ENCODE assay signal across 19 cellular contexts in genomic region chr7:96508371-96508770, GRCh38.
DNase-seq lines count a peak whose midpoint lies in the region; ATAC-seq and TF ChIP-seq lines count a peak whose summit lies in the region.
"Had no signal": no experiment of that assay in that cellular context is flagged by ENCODE, and none has a peak within 500 bp of the region (broad histone marks: within the 10 kb centered on the region; RNA-seq: fewer than 3 reads in every experiment).

No MANE protein-coding gene starts in this region.

- CTCF ChIA-PET in activated naive CD4-positive, alpha-beta T cell treated with anti-CD3 and anti-CD28 coated beads, Interleukin-2, amount 10 ng/mL, durations not matched to agents 7 days and 5 days (lab: Charles Lee) = no interaction called here

- H3K4me3 ChIP-seq in epithelial cell of esophagus (ENCODE audit: low read length) = no peak overlapping the region
- H3K4me3 ChIP-seq: K562, neural progenitor cell had no signal

- ATAC-seq in left ventricle myocardium superior = peak; percentile 54
- no peak for ATAC-seq in left cardiac atrium
- ATAC-seq: activated T-cell treated with anti-CD3 and anti-CD28 coated beads, Interleukin-2, amount 50 U/mL, for 4 hours; K562 had no signal

- no peak overlapping the region for H3K27ac Mint-ChIP-seq in type B pancreatic cell
- no peak overlapping the region for H3K27ac Mint-ChIP-seq in activated naive CD4-positive, alpha-beta T cell treated with anti-CD3 and anti-CD28 coated beads, Interleukin-2, amount 10 ng/mL, durations not matched to agents 7 days and 5 days
- H3K27ac Mint-ChIP-seq: activated naive CD8-positive, alpha-beta T cell treated with anti-CD3 and anti-CD28 coated beads, Interleukin-2, amount 10 ng/mL, durations not matched to agents 7 days and 5 days; HFFc6; neural progenitor cell had no signal

- H3K4me1 Mint-ChIP-seq in type B pancreatic cell (ENCODE audit: unreplicated experiment) = peaks cover 1% of the 10 kb centered on the region
- no peaks in the 10 kb centered on the region for H3K4me1 Mint-ChIP-seq in activated naive CD4-positive, alpha-beta T cell treated with anti-CD3 and anti-CD28 coated beads, Interleukin-2, amount 10 ng/mL, durations not matched to agents 7 days and 5 days
- H3K4me1 Mint-ChIP-seq: activated naive CD8-positive, alpha-beta T cell treated with anti-CD3 and anti-CD28 coated beads, Interleukin-2, amount 10 ng/mL, durations not matched to agents 7 days and 5 days had no signal

- no peaks in the 10 kb centered on the region for H3K9me3 Mint-ChIP-seq in type B pancreatic cell
- H3K9me3 Mint-ChIP-seq in activated naive CD4-positive, alpha-beta T cell treated with anti-CD3 and anti-CD28 coated beads, Interleukin-2, amount 10 ng/mL, durations not matched to agents 7 days and 5 days = no peaks in the 10 kb centered on the region
- H3K9me3 Mint-ChIP-seq: activated naive CD8-positive, alpha-beta T cell treated with anti-CD3 and anti-CD28 coated beads, Interleukin-2, amount 10 ng/mL, durations not matched to agents 7 days and 5 days; activated T-cell treated with anti-CD3 and anti-CD28 coated beads, Interleukin-2, amount 50 U/mL, for 4 hours; neural progenitor cell had no signal

- peaks cover 4% of the 10 kb centered on the region for H3K27me3 Mint-ChIP-seq in type B pancreatic cell
- peaks cover 9% of the 10 kb centered on the region for H3K27me3 Mint-ChIP-seq in activated naive CD4-positive, alpha-beta T cell treated with anti-CD3 and anti-CD28 coated beads, Interleukin-2, amount 10 ng/mL, durations not matched to agents 7 days and 5 days

- H3K36me3 Mint-ChIP-seq in type B pancreatic cell = no peaks in the 10 kb centered on the region
- no peaks in the 10 kb centered on the region for H3K36me3 Mint-ChIP-seq in activated naive CD4-positive, alpha-beta T cell treated with anti-CD3 and anti-CD28 coated beads, Interleukin-2, amount 10 ng/mL, durations not matched to agents 7 days and 5 days
- H3K36me3 Mint-ChIP-seq: activated naive CD8-positive, alpha-beta T cell treated with anti-CD3 and anti-CD28 coated beads, Interleukin-2, amount 10 ng/mL, durations not matched to agents 7 days and 5 days; neural progenitor cell had no signal

- no peak for TF ChIP-seq CTCF in epithelial cell of esophagus (IDR thresholded peaks at IDR 0.05; ENCODE audit: insufficient read depth, low read depth, low read length, missing control alignments)
- no peak for TF ChIP-seq CTCF in type B pancreatic cell (conservative IDR thresholded peaks at IDR 0.05)

- intact Hi-C loops in left ventricle myocardium superior (cut with micrococcal nuclease) (no loop called here), left cardiac atrium (cut with DNase I) (no loop called here)

- no peak for DNase-seq in left ventricle myocardium superior
- no peak for DNase-seq in left cardiac atrium
- peak; percentile 98 for DNase-seq in NCI-H69 (lab: John Stamatoyannopoulos, UW)
- peak; percentile 34 for DNase-seq in epithelial cell of esophagus (ENCODE audit: low read depth)
- DNase-seq in NCI-H187 (lab: John Stamatoyannopoulos, UW) = no peak
- no peak for DNase-seq in type B pancreatic cell (ENCODE audit: extremely low spot score, unreplicated experiment)
- DNase-seq in foreskin melanocyte = no peak
- DNase-seq in activated naive CD4-positive, alpha-beta T cell treated with anti-CD3 and anti-CD28 coated beads, Interleukin-2, amount 10 ng/mL, durations not matched to agents 7 days and 5 days = no peak
- DNase-seq: activated CD4-positive, alpha-beta T cell treated with anti-CD3 and anti-CD28 coated beads, Interleukin-2, amount 50 U/mL, for 4 hours; activated naive CD8-positive, alpha-beta T cell treated with anti-CD3 and anti-CD28 coated beads, Interleukin-2, amount 10 ng/mL, durations not matched to agents 7 days and 5 days; activated T-cell treated with anti-CD3 and anti-CD28 coated beads, Interleukin-2, amount 50 U/mL, for 4 hours; caudate nucleus; effector memory CD4-positive, alpha-beta T cell; HFFc6; NCI-H1930; retina; stimulated activated CD4-positive, alpha-beta T cell treated with anti-CD3 and anti-CD28 coated beads, Interleukin-1b, Interleukin-23, amount 100 ng/mL, for 48 hours had no signal

- no peak overlapping the region for H3K4me3 Mint-ChIP-seq in type B pancreatic cell
- no peak overlapping the region for H3K4me3 Mint-ChIP-seq in activated naive CD4-positive, alpha-beta T cell treated with anti-CD3 and anti-CD28 coated beads, Interleukin-2, amount 10 ng/mL, durations not matched to agents 7 days and 5 days
- H3K4me3 Mint-ChIP-seq: activated naive CD8-positive, alpha-beta T cell treated with anti-CD3 and anti-CD28 coated beads, Interleukin-2, amount 10 ng/mL, durations not matched to agents 7 days and 5 days; activated T-cell treated with anti-CD3 and anti-CD28 coated beads, Interleukin-2, amount 50 U/mL, for 4 hours; HFFc6; neural progenitor cell had no signal

Comparison
In these comparisons a context has a peak if more than half of its experiments do, and no peak if none do; other contexts are left out.
1. DNase-seq: peak in NCI-H69 (single experiment) and epithelial cell of esophagus (single experiment); none in left ventricle myocardium superior (single experiment), left cardiac atrium (single experiment), NCI-H187 (0 of 2), type B pancreatic cell (single experiment), foreskin melanocyte (single experiment) and activated naive CD4-positive, alpha-beta T cell treated with anti-CD3 and anti-CD28 coated beads, Interleukin-2, amount 10 ng/mL, durations not matched to agents 7 days and 5 days (single experiment).